Comparison of ENCODE assay signal across 1 cellular context in the genomic region with DNA sequence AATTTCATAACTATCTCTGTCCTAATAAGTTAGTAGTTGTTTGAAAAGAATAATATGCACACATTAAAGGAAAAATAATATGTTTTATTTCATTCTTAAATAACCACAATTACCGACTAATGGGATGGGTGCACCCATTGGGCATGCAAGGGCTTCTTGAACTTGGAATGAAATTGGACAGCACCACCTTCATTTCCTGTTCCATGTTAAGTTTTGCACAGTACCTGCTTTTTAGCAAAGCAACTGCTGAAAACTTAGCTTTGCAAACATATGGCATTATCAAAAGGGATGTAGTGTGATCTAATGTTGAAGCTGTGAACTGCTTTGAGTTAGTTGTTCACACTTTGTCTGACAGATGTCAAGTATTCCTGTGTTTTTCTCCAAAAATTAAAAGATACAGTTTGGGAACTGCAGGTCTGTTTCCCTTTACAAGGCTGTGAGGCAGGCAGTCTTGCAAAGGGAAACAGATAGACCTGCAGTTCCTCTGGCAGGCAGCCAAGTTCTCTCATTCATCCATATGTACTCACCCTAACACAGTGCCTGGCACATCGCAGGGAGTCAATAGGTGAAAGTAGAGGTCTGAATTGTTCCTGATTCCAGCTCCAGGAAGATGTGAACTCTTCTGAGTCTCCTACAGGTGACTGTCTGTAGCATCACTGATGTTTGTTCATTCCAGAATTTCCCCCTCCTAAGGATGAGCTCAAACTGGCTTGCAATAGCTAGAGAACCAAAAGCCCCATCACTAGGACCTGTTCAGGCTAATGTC.
TF ChIP-seq lines count a peak whose summit lies in the region.

No MANE protein-coding gene starts in this region.

TF ChIP-seq in IMR-90, 13 proteins besides CTCF, POLR2A, EP300 and RAD21 (continued from another document):
- TF ChIP-seq, protein P1, sequence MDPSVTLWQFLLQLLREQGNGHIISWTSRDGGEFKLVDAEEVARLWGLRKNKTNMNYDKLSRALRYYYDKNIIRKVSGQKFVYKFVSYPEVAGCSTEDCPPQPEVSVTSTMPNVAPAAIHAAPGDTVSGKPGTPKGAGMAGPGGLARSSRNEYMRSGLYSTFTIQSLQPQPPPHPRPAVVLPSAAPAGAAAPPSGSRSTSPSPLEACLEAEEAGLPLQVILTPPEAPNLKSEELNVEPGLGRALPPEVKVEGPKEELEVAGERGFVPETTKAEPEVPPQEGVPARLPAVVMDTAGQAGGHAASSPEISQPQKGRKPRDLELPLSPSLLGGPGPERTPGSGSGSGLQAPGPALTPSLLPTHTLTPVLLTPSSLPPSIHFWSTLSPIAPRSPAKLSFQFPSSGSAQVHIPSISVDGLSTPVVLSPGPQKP (IDR thresholded peaks at IDR 0.05; ENCODE audit: borderline replicate concordance, low read depth, low read length), result no peak
- TF ChIP-seq FOS (IDR thresholded peaks at IDR 0.05; ENCODE audit: low read depth, low read length), result no peak
